Comparison of ENCODE assay signal across 8 cellular contexts in the genomic region with DNA sequence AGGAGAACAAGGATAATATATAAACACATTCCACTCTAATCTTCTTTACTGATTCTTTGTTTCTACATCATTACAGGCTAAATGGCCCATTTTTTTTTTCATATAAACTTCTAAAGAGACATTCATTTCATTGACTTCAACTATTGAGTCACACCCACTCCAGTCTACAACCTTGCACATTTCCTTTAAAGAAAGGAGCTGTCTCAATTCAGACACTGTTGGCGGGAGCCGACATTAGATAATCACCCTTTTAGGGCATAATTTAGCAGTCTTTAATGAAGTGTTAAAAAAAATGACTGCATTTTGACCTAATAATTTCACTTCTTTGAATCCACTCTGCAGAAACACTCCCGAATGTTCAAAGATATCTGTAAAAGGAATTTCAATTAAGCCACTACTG. TPM values are rescaled to one million over a fixed set of nuclear protein-coding genes. Genes with fewer than 3 reads are reported as not detected.
DNase-seq lines count a peak whose midpoint lies in the region; ATAC-seq and TF ChIP-seq lines count a peak whose summit lies in the region.

No MANE protein-coding gene starts in this region.

- H3K36me3 ChIP-seq in CD8-positive, alpha-beta memory T cell (ENCODE audit: insufficient read depth, low read length): no peaks in the 10 kb centered on the region

- H3K27ac Mint-ChIP-seq in CD8-positive, alpha-beta memory T cell: peak overlapping the region in 2 of 8 donors; percentile 8 to 94
- peak overlapping the region; percentile 12 for H3K27ac Mint-ChIP-seq in activated B cell treated with CpG ODN at 0.5 μM for 24 hours

- no peak for TF ChIP-seq CTCF in activated B cell treated with CpG ODN at 0.5 μM for 24 hours (IDR thresholded peaks at IDR 0.05)

- ATAC-seq in activated B cell treated with CpG ODN at 0.5 μM for 24 hours (ENCODE audit: low read depth) (no peak), HG03025 (IDR thresholded peaks at IDR 0.05; ENCODE audit: low FRiP score, unreplicated experiment) (no peak)

- CTCF ChIA-PET in CD8-positive, alpha-beta memory T cell (lab: Charles Lee): no interaction called here
- CTCF ChIA-PET in activated B cell treated with CpG ODN at 0.5 μM for 24 hours (lab: Charles Lee): no interaction called here

- peak overlapping the region in 6 of 7 donors; percentile 66 to 100 (median 95) for H3K4me3 Mint-ChIP-seq in CD8-positive, alpha-beta memory T cell
- H3K4me3 Mint-ChIP-seq in activated B cell treated with CpG ODN at 0.5 μM for 24 hours: peak overlapping the region; percentile 94

- peaks cover 0 to 3% (median 0%) of the 10 kb centered on the region in 5 donors for H3K9me3 Mint-ChIP-seq in CD8-positive, alpha-beta memory T cell
- peaks cover 10% of the 10 kb centered on the region for H3K9me3 Mint-ChIP-seq in activated B cell treated with CpG ODN at 0.5 μM for 24 hours

- no peak for DNase-seq in CD8-positive, alpha-beta memory T cell
- DNase-seq in KG1 (lab: John Stamatoyannopoulos, UW): peak; percentile 55
- no peak for DNase-seq in activated B cell treated with CpG ODN at 0.5 μM for 24 hours
- DNase-seq in midbrain (lab: John Stamatoyannopoulos, UW): peak; percentile 14
- DNase-seq in cerebellar nuclear complex (lab: John Stamatoyannopoulos, UW): no peak
- no peak for DNase-seq in activated CD8-positive, alpha-beta memory T cell treated with anti-CD3 and anti-CD28 coated beads, Interleukin-2, amount 50 U/mL, for 48 hours
- DNase-seq in SKM-1 treated with dmso at 0.1 percent for 144 hours (lab: John Stamatoyannopoulos, UW; ENCODE audit: unreplicated experiment): no peak

- peak overlapping the region; percentile 29 for H3K27ac ChIP-seq in CD8-positive, alpha-beta memory T cell (ENCODE audit: low read depth, low read length)

- H3K27me3 Mint-ChIP-seq in CD8-positive, alpha-beta memory T cell: no peaks in the 10 kb centered on the region
- H3K27me3 Mint-ChIP-seq in activated B cell treated with CpG ODN at 0.5 μM for 24 hours: no peaks in the 10 kb centered on the region

- intact Hi-C loops in activated B cell treated with CpG ODN at 0.5 μM for 24 hours (cut with micrococcal nuclease): loop anchor here (2.0 to 10.0 kb wide), 5 partner anchors 29 to 1889 kb away; a partner anchor contains a TSS

- H3K4me1 Mint-ChIP-seq in CD8-positive, alpha-beta memory T cell: peaks cover 13 to 26% (median 22%) of the 10 kb centered on the region in 3 donors
- peaks cover 37% of the 10 kb centered on the region for H3K4me1 Mint-ChIP-seq in activated B cell treated with CpG ODN at 0.5 μM for 24 hours

- H3K9me3 ChIP-seq in CD8-positive, alpha-beta memory T cell (ENCODE audit: low read length): no peaks in the 10 kb centered on the region

- H3K27me3 ChIP-seq in CD8-positive, alpha-beta memory T cell (ENCODE audit: insufficient read depth, low read length, poor library complexity, severe bottlenecking): no peaks in the 10 kb centered on the region

- H3K4me1 ChIP-seq in CD8-positive, alpha-beta memory T cell (ENCODE audit: insufficient read depth, low read length): peaks cover 10% of the 10 kb centered on the region

- no peak overlapping the region for H3K4me3 ChIP-seq in CD8-positive, alpha-beta memory T cell (ENCODE audit: low read length)

- POLR2A ChIA-PET in CD8-positive, alpha-beta memory T cell (lab: Charles Lee): no interaction called here
- POLR2A ChIA-PET in activated B cell treated with CpG ODN at 0.5 μM for 24 hours (lab: Charles Lee): interaction anchor here (4.7 kb wide), 1 partner anchor 81 kb away, joined by 75 read pairs; a partner anchor contains a TSS

- peaks cover 3 to 9% (median 9%) of the 10 kb centered on the region in 3 donors for H3K36me3 Mint-ChIP-seq in CD8-positive, alpha-beta memory T cell
- peaks cover 17% of the 10 kb centered on the region for H3K36me3 Mint-ChIP-seq in activated B cell treated with CpG ODN at 0.5 μM for 24 hours (ENCODE audit: low read depth)

RNA-seq across cellular contexts. Expression of a gene that starts 1.6 kb away (rescaled TPM):
- total RNA-seq in CD8-positive, alpha-beta memory T cell: 1 to 10 TPM; 7.5 to 8.5 TPM
- 6.0 TPM for polyA plus RNA-seq in CD8-positive, alpha-beta memory T cell
- 15.8 and 21.9 TPM in 2 replicates for total RNA-seq in activated B cell treated with CpG ODN at 0.5 μM for 24 hours

Comparison
In these comparisons a context has a peak if more than half of its experiments do, and no peak if none do; other contexts are left out.
1. DNase-seq: peak in KG1 (single experiment) and midbrain (single experiment); none in CD8-positive, alpha-beta memory T cell (0 of 5), activated B cell treated with CpG ODN at 0.5 μM for 24 hours (single experiment), cerebellar nuclear complex (0 of 2), activated CD8-positive, alpha-beta memory T cell treated with anti-CD3 and anti-CD28 coated beads, Interleukin-2, amount 50 U/mL, for 48 hours (single experiment) and SKM-1 treated with dmso at 0.1 percent for 144 hours (single experiment).